1 cellular context compared by ENCODE assay signal in the genomic region with DNA sequence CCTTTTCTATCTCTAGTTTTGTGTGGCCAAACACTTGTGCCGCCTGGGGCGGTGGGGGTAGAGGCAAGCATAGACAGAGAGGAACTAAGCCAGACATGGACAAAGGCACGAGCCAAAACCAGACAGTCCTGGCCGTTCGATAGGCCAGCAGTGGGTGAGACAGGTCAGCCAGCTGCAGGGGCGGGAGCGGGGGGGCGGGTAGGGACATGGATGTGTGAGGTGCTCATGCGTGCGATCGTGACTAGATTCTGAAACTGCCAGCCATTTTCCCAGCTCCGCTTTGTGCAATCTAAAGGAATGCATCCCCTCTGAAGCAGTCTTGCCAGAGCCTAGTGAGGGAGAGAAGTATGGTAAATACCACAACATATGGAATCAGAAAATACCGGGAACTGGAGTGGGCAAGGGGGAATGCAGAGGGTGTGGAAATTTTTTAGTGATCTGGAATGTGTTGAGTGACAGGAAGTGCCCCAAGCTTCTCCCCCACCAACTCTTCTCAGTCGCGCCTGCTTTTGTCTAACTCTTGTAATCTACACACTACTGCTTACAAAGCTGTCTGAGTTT.
TF ChIP-seq lines count a peak whose summit lies in the region.

No MANE protein-coding gene starts in this region.

TF ChIP-seq in HepG2, 621 proteins besides CTCF, POLR2A, EP300 and RAD21 (continued from another document and continues in another):
- TF ChIP-seq ZBTB34 (CRISPR knock-in tag; IDR thresholded peaks at IDR 0.05), result peak; percentile 85; the same call in 1 of the 2 replicates
- TF ChIP-seq, protein P1, sequence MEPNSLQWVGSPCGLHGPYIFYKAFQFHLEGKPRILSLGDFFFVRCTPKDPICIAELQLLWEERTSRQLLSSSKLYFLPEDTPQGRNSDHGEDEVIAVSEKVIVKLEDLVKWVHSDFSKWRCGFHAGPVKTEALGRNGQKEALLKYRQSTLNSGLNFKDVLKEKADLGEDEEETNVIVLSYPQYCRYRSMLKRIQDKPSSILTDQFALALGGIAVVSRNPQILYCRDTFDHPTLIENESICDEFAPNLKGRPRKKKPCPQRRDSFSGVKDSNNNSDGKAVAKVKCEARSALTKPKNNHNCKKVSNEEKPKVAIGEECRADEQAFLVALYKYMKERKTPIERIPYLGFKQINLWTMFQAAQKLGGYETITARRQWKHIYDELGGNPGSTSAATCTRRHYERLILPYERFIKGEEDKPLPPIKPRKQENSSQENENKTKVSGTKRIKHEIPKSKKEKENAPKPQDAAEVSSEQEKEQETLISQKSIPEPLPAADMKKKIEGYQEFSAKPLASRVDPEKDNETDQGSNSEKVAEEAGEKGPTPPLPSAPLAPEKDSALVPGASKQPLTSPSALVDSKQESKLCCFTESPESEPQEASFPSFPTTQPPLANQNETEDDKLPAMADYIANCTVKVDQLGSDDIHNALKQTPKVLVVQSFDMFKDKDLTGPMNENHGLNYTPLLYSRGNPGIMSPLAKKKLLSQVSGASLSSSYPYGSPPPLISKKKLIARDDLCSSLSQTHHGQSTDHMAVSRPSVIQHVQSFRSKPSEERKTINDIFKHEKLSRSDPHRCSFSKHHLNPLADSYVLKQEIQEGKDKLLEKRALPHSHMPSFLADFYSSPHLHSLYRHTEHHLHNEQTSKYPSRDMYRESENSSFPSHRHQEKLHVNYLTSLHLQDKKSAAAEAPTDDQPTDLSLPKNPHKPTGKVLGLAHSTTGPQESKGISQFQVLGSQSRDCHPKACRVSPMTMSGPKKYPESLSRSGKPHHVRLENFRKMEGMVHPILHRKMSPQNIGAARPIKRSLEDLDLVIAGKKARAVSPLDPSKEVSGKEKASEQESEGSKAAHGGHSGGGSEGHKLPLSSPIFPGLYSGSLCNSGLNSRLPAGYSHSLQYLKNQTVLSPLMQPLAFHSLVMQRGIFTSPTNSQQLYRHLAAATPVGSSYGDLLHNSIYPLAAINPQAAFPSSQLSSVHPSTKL (CRISPR knock-in tag; IDR thresholded peaks at IDR 0.05), result peak; percentile 65
- no peak for TF ChIP-seq NR1H2 (CRISPR knock-in tag; IDR thresholded peaks at IDR 0.05; ENCODE audit: borderline replicate concordance, low read depth)
- no peak for TF ChIP-seq EED (CRISPR knock-in tag; IDR thresholded peaks at IDR 0.05)
- TF ChIP-seq KLF6 (CRISPR knock-in tag; IDR thresholded peaks at IDR 0.05), result no peak
- no peak for TF ChIP-seq ZNF652 (CRISPR knock-in tag; IDR thresholded peaks at IDR 0.05; ENCODE audit: borderline replicate concordance, low read depth)
- no peak for TF ChIP-seq ZNF83 (CRISPR knock-in tag; IDR thresholded peaks at IDR 0.05; ENCODE audit: borderline replicate concordance)
- TF ChIP-seq PHF21A (CRISPR knock-in tag; IDR thresholded peaks at IDR 0.05), result peak; percentile 56; the same call in 1 of the 2 replicates
- TF ChIP-seq GABPB1 (CRISPR knock-in tag; IDR thresholded peaks at IDR 0.05), result peak; percentile 56
- TF ChIP-seq, protein P2, sequence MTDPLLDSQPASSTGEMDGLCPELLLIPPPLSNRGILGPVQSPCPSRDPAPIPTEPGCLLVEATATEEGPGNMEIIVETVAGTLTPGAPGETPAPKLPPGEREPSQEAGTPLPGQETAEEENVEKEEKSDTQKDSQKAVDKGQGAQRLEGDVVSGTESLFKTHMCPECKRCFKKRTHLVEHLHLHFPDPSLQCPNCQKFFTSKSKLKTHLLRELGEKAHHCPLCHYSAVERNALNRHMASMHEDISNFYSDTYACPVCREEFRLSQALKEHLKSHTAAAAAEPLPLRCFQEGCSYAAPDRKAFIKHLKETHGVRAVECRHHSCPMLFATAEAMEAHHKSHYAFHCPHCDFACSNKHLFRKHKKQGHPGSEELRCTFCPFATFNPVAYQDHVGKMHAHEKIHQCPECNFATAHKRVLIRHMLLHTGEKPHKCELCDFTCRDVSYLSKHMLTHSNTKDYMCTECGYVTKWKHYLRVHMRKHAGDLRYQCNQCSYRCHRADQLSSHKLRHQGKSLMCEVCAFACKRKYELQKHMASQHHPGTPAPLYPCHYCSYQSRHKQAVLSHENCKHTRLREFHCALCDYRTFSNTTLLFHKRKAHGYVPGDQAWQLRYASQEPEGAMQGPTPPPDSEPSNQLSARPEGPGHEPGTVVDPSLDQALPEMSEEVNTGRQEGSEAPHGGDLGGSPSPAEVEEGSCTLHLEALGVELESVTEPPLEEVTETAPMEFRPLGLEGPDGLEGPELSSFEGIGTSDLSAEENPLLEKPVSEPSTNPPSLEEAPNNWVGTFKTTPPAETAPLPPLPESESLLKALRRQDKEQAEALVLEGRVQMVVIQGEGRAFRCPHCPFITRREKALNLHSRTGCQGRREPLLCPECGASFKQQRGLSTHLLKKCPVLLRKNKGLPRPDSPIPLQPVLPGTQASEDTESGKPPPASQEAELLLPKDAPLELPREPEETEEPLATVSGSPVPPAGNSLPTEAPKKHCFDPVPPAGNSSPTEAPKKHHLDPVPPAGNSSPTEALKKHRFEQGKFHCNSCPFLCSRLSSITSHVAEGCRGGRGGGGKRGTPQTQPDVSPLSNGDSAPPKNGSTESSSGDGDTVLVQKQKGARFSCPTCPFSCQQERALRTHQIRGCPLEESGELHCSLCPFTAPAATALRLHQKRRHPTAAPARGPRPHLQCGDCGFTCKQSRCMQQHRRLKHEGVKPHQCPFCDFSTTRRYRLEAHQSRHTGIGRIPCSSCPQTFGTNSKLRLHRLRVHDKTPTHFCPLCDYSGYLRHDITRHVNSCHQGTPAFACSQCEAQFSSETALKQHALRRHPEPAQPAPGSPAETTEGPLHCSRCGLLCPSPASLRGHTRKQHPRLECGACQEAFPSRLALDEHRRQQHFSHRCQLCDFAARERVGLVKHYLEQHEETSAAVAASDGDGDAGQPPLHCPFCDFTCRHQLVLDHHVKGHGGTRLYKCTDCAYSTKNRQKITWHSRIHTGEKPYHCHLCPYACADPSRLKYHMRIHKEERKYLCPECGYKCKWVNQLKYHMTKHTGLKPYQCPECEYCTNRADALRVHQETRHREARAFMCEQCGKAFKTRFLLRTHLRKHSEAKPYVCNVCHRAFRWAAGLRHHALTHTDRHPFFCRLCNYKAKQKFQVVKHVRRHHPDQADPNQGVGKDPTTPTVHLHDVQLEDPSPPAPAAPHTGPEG (CRISPR knock-in tag; IDR thresholded peaks at IDR 0.05), result peak; percentile 55; the same call in 1 of the 2 replicates
- peak; percentile 44; the same call in 1 of the 2 replicates for TF ChIP-seq ZMYM3 (CRISPR knock-in tag; IDR thresholded peaks at IDR 0.05)
- 0 out of 2 replicates have a peak, but pooled peaks have one; percentile 31 for TF ChIP-seq YEATS2 (CRISPR knock-in tag; IDR thresholded peaks at IDR 0.05; ENCODE audit: borderline replicate concordance)
- TF ChIP-seq SOX13 (IDR thresholded peaks at IDR 0.05), result no peak
- TF ChIP-seq SOX13 (CRISPR knock-in tag; conservative IDR thresholded peaks at IDR 0.05 in 1 of 2, IDR thresholded peaks at IDR 0.05 in 1 of 2), result peak in 1 of 2 experiments; percentile 75; a peak in 1 of 4 replicates
- TF ChIP-seq PITX1 (CRISPR knock-in tag; IDR thresholded peaks at IDR 0.05), result 0 out of 2 replicates have a peak, but pooled peaks have one; percentile 52
- 0 out of 2 replicates have a peak, but pooled peaks have one; percentile 26 for TF ChIP-seq ZNF350 (CRISPR knock-in tag; IDR thresholded peaks at IDR 0.05; ENCODE audit: borderline replicate concordance, low read depth)
- no peak for TF ChIP-seq SSRP1 (CRISPR knock-in tag; IDR thresholded peaks at IDR 0.05)
- peak; percentile 43; the same call in 1 of the 2 replicates for TF ChIP-seq ZNF331 (CRISPR knock-in tag; IDR thresholded peaks at IDR 0.05)
- TF ChIP-seq ETV5 (CRISPR knock-in tag; IDR thresholded peaks at IDR 0.05; ENCODE audit: borderline replicate concordance), result peak; percentile 83
- TF ChIP-seq ZFP1 (CRISPR knock-in tag; IDR thresholded peaks at IDR 0.05), result no peak
- TF ChIP-seq MED13 (CRISPR knock-in tag; IDR thresholded peaks at IDR 0.05), result 0 out of 2 replicates have a peak, but pooled peaks have one; percentile 40
- no peak for TF ChIP-seq ZBTB25 (CRISPR knock-in tag; IDR thresholded peaks at IDR 0.05)
- peak; percentile 89 for TF ChIP-seq HOXA3 (CRISPR knock-in tag; IDR thresholded peaks at IDR 0.05)
- TF ChIP-seq ZNF850 (CRISPR knock-in tag; conservative IDR thresholded peaks at IDR 0.05), result no peak
- TF ChIP-seq, protein P3, sequence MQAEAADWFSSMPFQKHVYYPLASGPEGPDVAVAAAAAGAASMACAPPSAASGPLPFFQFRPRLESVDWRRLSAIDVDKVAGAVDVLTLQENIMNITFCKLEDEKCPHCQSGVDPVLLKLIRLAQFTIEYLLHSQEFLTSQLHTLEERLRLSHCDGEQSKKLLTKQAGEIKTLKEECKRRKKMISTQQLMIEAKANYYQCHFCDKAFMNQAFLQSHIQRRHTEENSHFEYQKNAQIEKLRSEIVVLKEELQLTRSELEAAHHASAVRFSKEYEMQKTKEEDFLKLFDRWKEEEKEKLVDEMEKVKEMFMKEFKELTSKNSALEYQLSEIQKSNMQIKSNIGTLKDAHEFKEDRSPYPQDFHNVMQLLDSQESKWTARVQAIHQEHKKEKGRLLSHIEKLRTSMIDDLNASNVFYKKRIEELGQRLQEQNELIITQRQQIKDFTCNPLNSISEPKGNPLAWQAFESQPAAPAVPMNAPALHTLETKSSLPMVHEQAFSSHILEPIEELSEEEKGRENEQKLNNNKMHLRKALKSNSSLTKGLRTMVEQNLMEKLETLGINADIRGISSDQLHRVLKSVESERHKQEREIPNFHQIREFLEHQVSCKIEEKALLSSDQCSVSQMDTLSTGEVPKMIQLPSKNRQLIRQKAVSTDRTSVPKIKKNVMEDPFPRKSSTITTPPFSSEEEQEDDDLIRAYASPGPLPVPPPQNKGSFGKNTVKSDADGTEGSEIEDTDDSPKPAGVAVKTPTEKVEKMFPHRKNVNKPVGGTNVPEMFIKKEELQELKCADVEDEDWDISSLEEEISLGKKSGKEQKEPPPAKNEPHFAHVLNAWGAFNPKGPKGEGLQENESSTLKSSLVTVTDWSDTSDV (CRISPR knock-in tag; IDR thresholded peaks at IDR 0.05), result no peak
- TF ChIP-seq FOXA3 (CRISPR knock-in tag; IDR thresholded peaks at IDR 0.05), result peak; percentile 8; the same call in 1 of the 2 replicates
- TF ChIP-seq, protein P4, sequence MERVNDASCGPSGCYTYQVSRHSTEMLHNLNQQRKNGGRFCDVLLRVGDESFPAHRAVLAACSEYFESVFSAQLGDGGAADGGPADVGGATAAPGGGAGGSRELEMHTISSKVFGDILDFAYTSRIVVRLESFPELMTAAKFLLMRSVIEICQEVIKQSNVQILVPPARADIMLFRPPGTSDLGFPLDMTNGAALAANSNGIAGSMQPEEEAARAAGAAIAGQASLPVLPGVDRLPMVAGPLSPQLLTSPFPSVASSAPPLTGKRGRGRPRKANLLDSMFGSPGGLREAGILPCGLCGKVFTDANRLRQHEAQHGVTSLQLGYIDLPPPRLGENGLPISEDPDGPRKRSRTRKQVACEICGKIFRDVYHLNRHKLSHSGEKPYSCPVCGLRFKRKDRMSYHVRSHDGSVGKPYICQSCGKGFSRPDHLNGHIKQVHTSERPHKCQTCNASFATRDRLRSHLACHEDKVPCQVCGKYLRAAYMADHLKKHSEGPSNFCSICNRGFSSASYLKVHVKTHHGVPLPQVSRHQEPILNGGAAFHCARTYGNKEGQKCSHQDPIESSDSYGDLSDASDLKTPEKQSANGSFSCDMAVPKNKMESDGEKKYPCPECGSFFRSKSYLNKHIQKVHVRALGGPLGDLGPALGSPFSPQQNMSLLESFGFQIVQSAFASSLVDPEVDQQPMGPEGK (CRISPR knock-in tag; IDR thresholded peaks at IDR 0.05), result peak; percentile 93
- no peak for TF ChIP-seq ARHGAP35 (CRISPR knock-in tag; IDR thresholded peaks at IDR 0.05; ENCODE audit: borderline replicate concordance)
- no peak for TF ChIP-seq ERF (CRISPR knock-in tag; IDR thresholded peaks at IDR 0.05)
- TF ChIP-seq ZNF354B (CRISPR knock-in tag; IDR thresholded peaks at IDR 0.05), result no peak
- TF ChIP-seq ZNF232 (CRISPR knock-in tag; IDR thresholded peaks at IDR 0.05; ENCODE audit: borderline replicate concordance), result 0 out of 2 replicates have a peak, but pooled peaks have one; percentile 51
- 0 out of 2 replicates have a peak, but pooled peaks have one; percentile 31 for TF ChIP-seq ZNF512B (CRISPR knock-in tag; IDR thresholded peaks at IDR 0.05; ENCODE audit: borderline replicate concordance)
- no peak for TF ChIP-seq REXO4 (CRISPR knock-in tag; IDR thresholded peaks at IDR 0.05; ENCODE audit: borderline replicate concordance)
- no peak for TF ChIP-seq DRAP1 (CRISPR knock-in tag; IDR thresholded peaks at IDR 0.05)
- no peak for TF ChIP-seq ZNF432 (CRISPR knock-in tag; IDR thresholded peaks at IDR 0.05; ENCODE audit: borderline replicate concordance)
- peak; percentile 37; the same call in 1 of the 2 replicates for TF ChIP-seq PHF8 (CRISPR knock-in tag; IDR thresholded peaks at IDR 0.05)
